In genomic region chr7:128275651-128276050, GRCh38 we compare ENCODE assay signal across 36 cellular contexts. TPM values are rescaled to one million over a fixed set of nuclear protein-coding genes. Genes with fewer than 3 reads are reported as not detected.
"Had no signal": no experiment of that assay in that cellular context is flagged by ENCODE, and none has a peak within 500 bp of the region (broad histone marks: within the 10 kb centered on the region; RNA-seq: fewer than 3 reads in every experiment).

No MANE protein-coding gene starts in this region.

- DNase-seq: activated CD4-positive, alpha-beta memory T cell treated with anti-CD3 and anti-CD28 coated beads, Interleukin-2, amount 10 ng/mL, durations not matched to agents 7 days and 5 days; activated CD4-positive, alpha-beta T cell treated with anti-CD3 and anti-CD28 coated beads for 1 hour; activated CD4-positive, alpha-beta T cell treated with anti-CD3 and anti-CD28 coated beads for 48 hours; activated CD4-positive, CD25-positive, alpha-beta regulatory T cell; activated effector memory CD4-positive, alpha-beta T cell treated with anti-CD3 and anti-CD28 coated beads, Interleukin-2, amount 50 U/mL, for 16 hours; activated naive CD4-positive, alpha-beta T cell; activated naive CD4-positive, alpha-beta T cell treated with anti-CD3 and anti-CD28 coated beads, Interleukin-2, amount 50 U/mL, for 16 hours; activated naive CD8-positive, alpha-beta T cell treated with anti-CD3 and anti-CD28 coated beads for 36 hours; activated T-cell treated with anti-CD3 and anti-CD28 coated beads, Interleukin-2, amount 50 U/mL, for 48 hours; amniotic stem cell; aorta; brain microvascular endothelial cell; Kasumi-1; KG1; MG63; NCI-H1048; NCI-H1105 treated with DMSO at 0.1 percent for 48 hours; NCI-H1436; NCI-H1694 treated with DMSO at 0.1 percent for 48 hours; NCI-H2029; NCI-H510A; NCI-H526; NCI-H748 treated with DMSO at 0.1 percent for 48 hours; NK-92 treated with Interleukin-12 subunit alpha and Interleukin-12 subunit beta, amount 100 ng/mL, for 24 hours; PC-9; Right ventricle myocardium superior; SW 1271; T-helper 1 cell; T-helper 2 cell; T-helper 9 cell had no signal

- H3K4me3 ChIP-seq: MG63, PC-9 had no signal

- H3K4me1 Mint-ChIP-seq: activated CD4-positive, alpha-beta memory T cell treated with anti-CD3 and anti-CD28 coated beads, Interleukin-2, amount 10 ng/mL, durations not matched to agents 7 days and 5 days; activated T-helper 17 cell treated with anti-CD3 and anti-CD28 coated beads, Interleukin-2, amount 50 U/mL, for 72 hours; central memory CD8-positive, alpha-beta T cell had no signal

- H3K36me3 ChIP-seq: brain microvascular endothelial cell, MG63 had no signal

- H3K27me3 ChIP-seq: MG63 had no signal

- H3K27ac ChIP-seq: brain microvascular endothelial cell, PC-9, RWPE1, VCaP had no signal

- ATAC-seq: activated T-helper 17 cell treated with anti-CD3 and anti-CD28 coated beads, Interleukin-2, amount 50 U/mL, for 72 hours had no signal

- H3K27ac Mint-ChIP-seq: activated CD4-positive, alpha-beta memory T cell treated with anti-CD3 and anti-CD28 coated beads, Interleukin-2, amount 10 ng/mL, durations not matched to agents 7 days and 5 days; activated naive CD8-positive, alpha-beta T cell treated with anti-CD3 and anti-CD28 coated beads for 36 hours; activated T-helper 17 cell treated with anti-CD3 and anti-CD28 coated beads, Interleukin-2, amount 50 U/mL, for 72 hours had no signal

- H3K9me3 ChIP-seq: MG63 had no signal

- H3K4me3 Mint-ChIP-seq: activated CD4-positive, alpha-beta memory T cell treated with anti-CD3 and anti-CD28 coated beads, Interleukin-2, amount 10 ng/mL, durations not matched to agents 7 days and 5 days; activated naive CD8-positive, alpha-beta T cell treated with anti-CD3 and anti-CD28 coated beads for 36 hours; activated T-helper 17 cell treated with anti-CD3 and anti-CD28 coated beads, Interleukin-2, amount 50 U/mL, for 72 hours; central memory CD8-positive, alpha-beta T cell had no signal

- H3K27me3 Mint-ChIP-seq: central memory CD8-positive, alpha-beta T cell had no signal

RNA-seq across cellular contexts. Expression of gene LEP, which starts 34.6 kb away (rescaled TPM):
- total RNA-seq: activated CD4-positive, alpha-beta memory T cell treated with anti-CD3 and anti-CD28 coated beads, Interleukin-2, amount 10 ng/mL, durations not matched to agents 7 days and 5 days; activated CD8-positive, alpha-beta memory T cell treated with anti-CD3 and anti-CD28 coated beads for 36 hours; activated naive CD8-positive, alpha-beta T cell treated with anti-CD3 and anti-CD28 coated beads for 36 hours; activated T-helper 17 cell treated with anti-CD3 and anti-CD28 coated beads, Interleukin-2, amount 50 U/mL, for 72 hours; OCI-LY7; PC-9 had no signal
